In genomic region chr6:11711994-11712698, GRCh38 we compare ENCODE assay signal across 2 cellular contexts.
TF ChIP-seq lines count a peak whose summit lies in the region.

No MANE protein-coding gene starts in this region.

TF ChIP-seq in GM23338, 12 proteins besides CTCF, POLR2A, EP300 and RAD21 (continued from another document):
- TF ChIP-seq, protein P1, sequence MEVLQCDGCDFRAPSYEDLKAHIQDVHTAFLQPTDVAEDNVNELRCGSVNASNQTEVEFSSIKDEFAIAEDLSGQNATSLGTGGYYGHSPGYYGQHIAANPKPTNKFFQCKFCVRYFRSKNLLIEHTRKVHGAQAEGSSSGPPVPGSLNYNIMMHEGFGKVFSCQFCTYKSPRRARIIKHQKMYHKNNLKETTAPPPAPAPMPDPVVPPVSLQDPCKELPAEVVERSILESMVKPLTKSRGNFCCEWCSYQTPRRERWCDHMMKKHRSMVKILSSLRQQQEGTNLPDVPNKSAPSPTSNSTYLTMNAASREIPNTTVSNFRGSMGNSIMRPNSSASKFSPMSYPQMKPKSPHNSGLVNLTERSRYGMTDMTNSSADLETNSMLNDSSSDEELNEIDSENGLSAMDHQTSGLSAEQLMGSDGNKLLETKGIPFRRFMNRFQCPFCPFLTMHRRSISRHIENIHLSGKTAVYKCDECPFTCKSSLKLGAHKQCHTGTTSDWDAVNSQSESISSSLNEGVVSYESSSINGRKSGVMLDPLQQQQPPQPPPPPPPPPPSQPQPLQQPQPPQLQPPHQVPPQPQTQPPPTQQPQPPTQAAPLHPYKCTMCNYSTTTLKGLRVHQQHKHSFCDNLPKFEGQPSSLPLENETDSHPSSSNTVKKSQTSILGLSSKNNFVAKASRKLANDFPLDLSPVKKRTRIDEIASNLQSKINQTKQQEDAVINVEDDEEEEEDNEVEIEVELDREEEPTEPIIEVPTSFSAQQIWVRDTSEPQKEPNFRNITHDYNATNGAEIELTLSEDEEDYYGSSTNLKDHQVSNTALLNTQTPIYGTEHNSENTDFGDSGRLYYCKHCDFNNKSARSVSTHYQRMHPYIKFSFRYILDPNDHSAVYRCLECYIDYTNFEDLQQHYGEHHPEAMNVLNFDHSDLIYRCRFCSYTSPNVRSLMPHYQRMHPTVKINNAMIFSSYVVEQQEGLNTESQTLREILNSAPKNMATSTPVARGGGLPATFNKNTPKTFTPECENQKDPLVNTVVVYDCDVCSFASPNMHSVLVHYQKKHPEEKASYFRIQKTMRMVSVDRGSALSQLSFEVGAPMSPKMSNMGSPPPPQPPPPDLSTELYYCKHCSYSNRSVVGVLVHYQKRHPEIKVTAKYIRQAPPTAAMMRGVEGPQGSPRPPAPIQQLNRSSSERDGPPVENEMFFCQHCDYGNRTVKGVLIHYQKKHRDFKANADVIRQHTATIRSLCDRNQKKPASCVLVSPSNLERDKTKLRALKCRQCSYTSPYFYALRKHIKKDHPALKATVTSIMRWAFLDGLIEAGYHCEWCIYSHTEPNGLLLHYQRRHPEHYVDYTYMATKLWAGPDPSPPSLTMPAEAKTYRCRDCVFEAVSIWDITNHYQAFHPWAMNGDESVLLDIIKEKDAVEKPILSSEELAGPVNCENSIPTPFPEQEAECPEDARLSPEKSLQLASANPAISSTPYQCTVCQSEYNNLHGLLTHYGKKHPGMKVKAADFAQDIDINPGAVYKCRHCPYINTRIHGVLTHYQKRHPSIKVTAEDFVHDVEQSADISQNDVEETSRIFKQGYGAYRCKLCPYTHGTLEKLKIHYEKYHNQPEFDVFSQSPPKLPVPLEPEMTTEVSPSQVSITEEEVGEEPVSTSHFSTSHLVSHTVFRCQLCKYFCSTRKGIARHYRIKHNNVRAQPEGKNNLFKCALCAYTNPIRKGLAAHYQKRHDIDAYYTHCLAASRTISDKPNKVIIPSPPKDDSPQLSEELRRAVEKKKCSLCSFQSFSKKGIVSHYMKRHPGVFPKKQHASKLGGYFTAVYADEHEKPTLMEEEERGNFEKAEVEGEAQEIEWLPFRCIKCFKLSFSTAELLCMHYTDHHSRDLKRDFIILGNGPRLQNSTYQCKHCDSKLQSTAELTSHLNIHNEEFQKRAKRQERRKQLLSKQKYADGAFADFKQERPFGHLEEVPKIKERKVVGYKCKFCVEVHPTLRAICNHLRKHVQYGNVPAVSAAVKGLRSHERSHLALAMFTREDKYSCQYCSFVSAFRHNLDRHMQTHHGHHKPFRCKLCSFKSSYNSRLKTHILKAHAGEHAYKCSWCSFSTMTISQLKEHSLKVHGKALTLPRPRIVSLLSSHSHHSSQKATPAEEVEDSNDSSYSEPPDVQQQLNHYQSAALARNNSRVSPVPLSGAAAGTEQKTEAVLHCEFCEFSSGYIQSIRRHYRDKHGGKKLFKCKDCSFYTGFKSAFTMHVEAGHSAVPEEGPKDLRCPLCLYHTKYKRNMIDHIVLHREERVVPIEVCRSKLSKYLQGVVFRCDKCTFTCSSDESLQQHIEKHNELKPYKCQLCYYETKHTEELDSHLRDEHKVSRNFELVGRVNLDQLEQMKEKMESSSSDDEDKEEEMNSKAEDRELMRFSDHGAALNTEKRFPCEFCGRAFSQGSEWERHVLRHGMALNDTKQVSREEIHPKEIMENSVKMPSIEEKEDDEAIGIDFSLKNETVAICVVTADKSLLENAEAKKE (CRISPR knock-in tag; IDR thresholded peaks at IDR 0.05): no peak
- TF ChIP-seq STAT1 (IDR thresholded peaks at IDR 0.05; ENCODE audit: unreplicated experiment): no peak
- TF ChIP-seq, protein P2, sequence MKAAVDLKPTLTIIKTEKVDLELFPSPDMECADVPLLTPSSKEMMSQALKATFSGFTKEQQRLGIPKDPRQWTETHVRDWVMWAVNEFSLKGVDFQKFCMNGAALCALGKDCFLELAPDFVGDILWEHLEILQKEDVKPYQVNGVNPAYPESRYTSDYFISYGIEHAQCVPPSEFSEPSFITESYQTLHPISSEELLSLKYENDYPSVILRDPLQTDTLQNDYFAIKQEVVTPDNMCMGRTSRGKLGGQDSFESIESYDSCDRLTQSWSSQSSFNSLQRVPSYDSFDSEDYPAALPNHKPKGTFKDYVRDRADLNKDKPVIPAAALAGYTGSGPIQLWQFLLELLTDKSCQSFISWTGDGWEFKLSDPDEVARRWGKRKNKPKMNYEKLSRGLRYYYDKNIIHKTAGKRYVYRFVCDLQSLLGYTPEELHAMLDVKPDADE (IDR thresholded peaks at IDR 0.05): no peak
- no peak for TF ChIP-seq NANOG (IDR thresholded peaks at IDR 0.05; ENCODE audit: borderline replicate concordance)
- TF ChIP-seq ZNF331 (CRISPR knock-in tag; IDR thresholded peaks at IDR 0.05; ENCODE audit: low read depth): no peak
- no peak for TF ChIP-seq ZNF114 (CRISPR knock-in tag; IDR thresholded peaks at IDR 0.05)
- TF ChIP-seq JUNB (IDR thresholded peaks at IDR 0.05; ENCODE audit: unreplicated experiment): no peak

TF ChIP-seq in WTC11, 78 proteins besides CTCF, POLR2A, EP300 and RAD21 (continued from another document):
- TF ChIP-seq GABPB1 (CRISPR knock-in tag; IDR thresholded peaks at IDR 0.05) (no peak), SMAD4 (CRISPR knock-in tag; IDR thresholded peaks at IDR 0.05) (no peak), FOXP1 (CRISPR knock-in tag; IDR thresholded peaks at IDR 0.05; ENCODE audit: borderline replicate concordance) (no peak), CREM (CRISPR knock-in tag; IDR thresholded peaks at IDR 0.05) (no peak), GTF2I (CRISPR knock-in tag; conservative IDR thresholded peaks at IDR 0.05) (no peak), AFF4 (CRISPR knock-in tag; IDR thresholded peaks at IDR 0.05; ENCODE audit: borderline replicate concordance) (no peak), TCF7 (CRISPR knock-in tag; IDR thresholded peaks at IDR 0.05; ENCODE audit: low read depth) (no peak), GRHL2 (CRISPR knock-in tag; IDR thresholded peaks at IDR 0.05; ENCODE audit: insufficient replicate concordance, severe bottlenecking) (no peak), ZNF512 (CRISPR knock-in tag; IDR thresholded peaks at IDR 0.05; ENCODE audit: borderline replicate concordance) (no peak)
- TF ChIP-seq, protein P3, sequence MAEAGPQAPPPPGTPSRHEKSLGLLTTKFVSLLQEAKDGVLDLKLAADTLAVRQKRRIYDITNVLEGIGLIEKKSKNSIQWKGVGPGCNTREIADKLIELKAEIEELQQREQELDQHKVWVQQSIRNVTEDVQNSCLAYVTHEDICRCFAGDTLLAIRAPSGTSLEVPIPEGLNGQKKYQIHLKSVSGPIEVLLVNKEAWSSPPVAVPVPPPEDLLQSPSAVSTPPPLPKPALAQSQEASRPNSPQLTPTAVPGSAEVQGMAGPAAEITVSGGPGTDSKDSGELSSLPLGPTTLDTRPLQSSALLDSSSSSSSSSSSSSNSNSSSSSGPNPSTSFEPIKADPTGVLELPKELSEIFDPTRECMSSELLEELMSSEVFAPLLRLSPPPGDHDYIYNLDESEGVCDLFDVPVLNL (CRISPR knock-in tag; IDR thresholded peaks at IDR 0.05; ENCODE audit: borderline replicate concordance, low read depth): no peak
